In genomic region chr16:13436641-13437423, GRCh38 we compare ENCODE assay signal across 1 cellular context.
TF ChIP-seq lines count a peak whose summit lies in the region.

No MANE protein-coding gene starts in this region.

TF ChIP-seq in GM23338, 12 proteins besides CTCF, POLR2A, EP300 and RAD21 (continued from another document):
- TF ChIP-seq, protein P1, sequence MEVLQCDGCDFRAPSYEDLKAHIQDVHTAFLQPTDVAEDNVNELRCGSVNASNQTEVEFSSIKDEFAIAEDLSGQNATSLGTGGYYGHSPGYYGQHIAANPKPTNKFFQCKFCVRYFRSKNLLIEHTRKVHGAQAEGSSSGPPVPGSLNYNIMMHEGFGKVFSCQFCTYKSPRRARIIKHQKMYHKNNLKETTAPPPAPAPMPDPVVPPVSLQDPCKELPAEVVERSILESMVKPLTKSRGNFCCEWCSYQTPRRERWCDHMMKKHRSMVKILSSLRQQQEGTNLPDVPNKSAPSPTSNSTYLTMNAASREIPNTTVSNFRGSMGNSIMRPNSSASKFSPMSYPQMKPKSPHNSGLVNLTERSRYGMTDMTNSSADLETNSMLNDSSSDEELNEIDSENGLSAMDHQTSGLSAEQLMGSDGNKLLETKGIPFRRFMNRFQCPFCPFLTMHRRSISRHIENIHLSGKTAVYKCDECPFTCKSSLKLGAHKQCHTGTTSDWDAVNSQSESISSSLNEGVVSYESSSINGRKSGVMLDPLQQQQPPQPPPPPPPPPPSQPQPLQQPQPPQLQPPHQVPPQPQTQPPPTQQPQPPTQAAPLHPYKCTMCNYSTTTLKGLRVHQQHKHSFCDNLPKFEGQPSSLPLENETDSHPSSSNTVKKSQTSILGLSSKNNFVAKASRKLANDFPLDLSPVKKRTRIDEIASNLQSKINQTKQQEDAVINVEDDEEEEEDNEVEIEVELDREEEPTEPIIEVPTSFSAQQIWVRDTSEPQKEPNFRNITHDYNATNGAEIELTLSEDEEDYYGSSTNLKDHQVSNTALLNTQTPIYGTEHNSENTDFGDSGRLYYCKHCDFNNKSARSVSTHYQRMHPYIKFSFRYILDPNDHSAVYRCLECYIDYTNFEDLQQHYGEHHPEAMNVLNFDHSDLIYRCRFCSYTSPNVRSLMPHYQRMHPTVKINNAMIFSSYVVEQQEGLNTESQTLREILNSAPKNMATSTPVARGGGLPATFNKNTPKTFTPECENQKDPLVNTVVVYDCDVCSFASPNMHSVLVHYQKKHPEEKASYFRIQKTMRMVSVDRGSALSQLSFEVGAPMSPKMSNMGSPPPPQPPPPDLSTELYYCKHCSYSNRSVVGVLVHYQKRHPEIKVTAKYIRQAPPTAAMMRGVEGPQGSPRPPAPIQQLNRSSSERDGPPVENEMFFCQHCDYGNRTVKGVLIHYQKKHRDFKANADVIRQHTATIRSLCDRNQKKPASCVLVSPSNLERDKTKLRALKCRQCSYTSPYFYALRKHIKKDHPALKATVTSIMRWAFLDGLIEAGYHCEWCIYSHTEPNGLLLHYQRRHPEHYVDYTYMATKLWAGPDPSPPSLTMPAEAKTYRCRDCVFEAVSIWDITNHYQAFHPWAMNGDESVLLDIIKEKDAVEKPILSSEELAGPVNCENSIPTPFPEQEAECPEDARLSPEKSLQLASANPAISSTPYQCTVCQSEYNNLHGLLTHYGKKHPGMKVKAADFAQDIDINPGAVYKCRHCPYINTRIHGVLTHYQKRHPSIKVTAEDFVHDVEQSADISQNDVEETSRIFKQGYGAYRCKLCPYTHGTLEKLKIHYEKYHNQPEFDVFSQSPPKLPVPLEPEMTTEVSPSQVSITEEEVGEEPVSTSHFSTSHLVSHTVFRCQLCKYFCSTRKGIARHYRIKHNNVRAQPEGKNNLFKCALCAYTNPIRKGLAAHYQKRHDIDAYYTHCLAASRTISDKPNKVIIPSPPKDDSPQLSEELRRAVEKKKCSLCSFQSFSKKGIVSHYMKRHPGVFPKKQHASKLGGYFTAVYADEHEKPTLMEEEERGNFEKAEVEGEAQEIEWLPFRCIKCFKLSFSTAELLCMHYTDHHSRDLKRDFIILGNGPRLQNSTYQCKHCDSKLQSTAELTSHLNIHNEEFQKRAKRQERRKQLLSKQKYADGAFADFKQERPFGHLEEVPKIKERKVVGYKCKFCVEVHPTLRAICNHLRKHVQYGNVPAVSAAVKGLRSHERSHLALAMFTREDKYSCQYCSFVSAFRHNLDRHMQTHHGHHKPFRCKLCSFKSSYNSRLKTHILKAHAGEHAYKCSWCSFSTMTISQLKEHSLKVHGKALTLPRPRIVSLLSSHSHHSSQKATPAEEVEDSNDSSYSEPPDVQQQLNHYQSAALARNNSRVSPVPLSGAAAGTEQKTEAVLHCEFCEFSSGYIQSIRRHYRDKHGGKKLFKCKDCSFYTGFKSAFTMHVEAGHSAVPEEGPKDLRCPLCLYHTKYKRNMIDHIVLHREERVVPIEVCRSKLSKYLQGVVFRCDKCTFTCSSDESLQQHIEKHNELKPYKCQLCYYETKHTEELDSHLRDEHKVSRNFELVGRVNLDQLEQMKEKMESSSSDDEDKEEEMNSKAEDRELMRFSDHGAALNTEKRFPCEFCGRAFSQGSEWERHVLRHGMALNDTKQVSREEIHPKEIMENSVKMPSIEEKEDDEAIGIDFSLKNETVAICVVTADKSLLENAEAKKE (CRISPR knock-in tag; IDR thresholded peaks at IDR 0.05) = no peak
- TF ChIP-seq ZNF114 (CRISPR knock-in tag; IDR thresholded peaks at IDR 0.05) (no peak), NANOG (IDR thresholded peaks at IDR 0.05; ENCODE audit: borderline replicate concordance) (no peak)
TF ChIP-seq in GM23338: peak in this region for 0.
